ENCODE assay signal across 8 cellular contexts in the genomic region with DNA sequence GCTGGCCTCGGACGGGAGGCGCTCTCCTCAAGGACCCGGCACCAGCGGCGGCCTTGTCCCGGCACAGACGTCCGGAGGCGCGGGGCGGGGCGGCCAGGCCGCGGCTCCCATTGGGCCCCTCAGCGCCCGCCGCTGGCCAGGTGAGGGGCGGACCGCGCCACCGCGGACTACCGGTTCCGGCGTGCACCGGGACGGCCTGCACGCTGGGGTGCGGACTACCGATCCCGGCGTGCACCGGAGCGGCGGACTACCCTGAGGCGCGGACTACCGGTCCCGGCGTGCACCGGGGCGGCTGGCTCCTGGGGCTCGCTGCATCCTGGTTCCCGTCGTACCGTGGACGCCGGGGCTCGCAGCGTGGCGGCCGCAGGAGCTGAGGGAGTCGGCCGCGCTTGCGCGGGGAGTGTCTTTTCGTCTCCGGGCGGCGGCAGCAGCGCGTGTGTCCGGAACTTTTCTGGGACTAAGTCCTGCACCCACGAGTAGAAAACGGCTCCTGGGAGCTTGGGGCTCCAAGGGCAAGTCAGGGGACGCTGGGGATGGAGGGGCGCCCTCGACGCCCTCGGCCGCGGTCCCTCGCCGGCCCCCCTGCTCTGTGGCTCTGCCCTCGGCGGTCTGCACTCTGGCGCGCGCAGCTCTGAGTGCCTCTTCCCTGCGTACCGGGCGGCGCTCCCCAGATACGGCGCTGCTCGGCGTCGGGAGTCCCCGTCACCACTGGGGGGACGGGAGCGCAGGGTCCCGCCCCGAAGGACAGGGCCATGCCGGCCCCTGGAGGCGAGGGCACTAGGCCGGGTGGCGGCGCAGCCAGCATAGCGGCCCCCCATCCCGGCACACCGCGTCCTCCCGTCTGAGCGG. TPM values are rescaled to one million over a fixed set of nuclear protein-coding genes. Genes with fewer than 3 reads are reported as not detected.
DNase-seq lines count a peak whose midpoint lies in the region; ATAC-seq and TF ChIP-seq lines count a peak whose summit lies in the region.

LETM1 (minus strand) TSS at position 86 of the 849 bp plus-strand sequence. CDS start 206 bp downstream, outside the sequence.

- no peaks in the 10 kb centered on the region for H3K36me3 ChIP-seq in GM23248 (ENCODE audit: low read depth)
- H3K36me3 ChIP-seq in fibroblast of lung (ENCODE audit: control insufficient read depth, insufficient read depth, low read length), result peaks cover 5% of the 10 kb centered on the region

- intact Hi-C loops in natural killer cell (cut with micrococcal nuclease), result loop anchor here (1.0 to 5.0 kb wide), 3 partner anchors 15 to 134 kb away; partner anchors contain the start of genes NSD2, TACC3 and TMEM129

- H3F3A ChIP-seq in GM23248 (ENCODE audit: insufficient read depth), result no peaks in the 10 kb centered on the region

- no peaks in the 10 kb centered on the region for H3K27me3 ChIP-seq in GM23248 (replicated peaks; ENCODE audit: insufficient read depth)
- no peaks in the 10 kb centered on the region for H3K27me3 ChIP-seq in fibroblast of lung (ENCODE audit: control insufficient read depth, insufficient read depth, low read length)

- H3K9me3 ChIP-seq in GM23248 (ENCODE audit: low read depth) (no peaks in the 10 kb centered on the region), fibroblast of lung (ENCODE audit: control insufficient read depth, insufficient read depth, low read depth, low read length) (no peaks in the 10 kb centered on the region)

- H3K27me3 Mint-ChIP-seq in natural killer cell (ENCODE audit: low read depth in 2 of 2), result no peaks in the 10 kb centered on the region

- in situ Hi-C loops in GM23248 (cut with MboI), result no loop called here

- peak within 1 kb of the TSS; percentile 74 to 77 for H3K27ac Mint-ChIP-seq in natural killer cell

- DNase-seq in Daoy (ENCODE audit: low read depth) (peak; percentile 98), GM23248 (peak; percentile 96), Kasumi-1 (lab: John Stamatoyannopoulos, UW) (peak; percentile 90 to 92), RPMI7951 (ENCODE audit: low read depth) (peak; percentile 89), fibroblast of lung (ENCODE audit: low read depth in 2 of 2) (peak; percentile 94 to 95), natural killer cell (peak; percentile 84)
- peak; percentile 82 to 90 for DNase-seq in activated T-helper 1 cell treated with anti-CD3 and anti-CD28 coated beads, Interleukin-2, amount 50 U/mL, for 16 hours (ENCODE audit: low read depth in 1 of 2, low spot score in 1 of 2)
- DNase-seq in stimulated activated naive CD4-positive, alpha-beta T cell treated with Interleukin-2 at 50 U/mL for 16 hours (lab: John Stamatoyannopoulos, UW), result peak; percentile 90

- H3K9ac ChIP-seq in GM23248 (peak within 1 kb of the TSS; percentile 86), fibroblast of lung (ENCODE audit: insufficient read depth, low read length) (peak within 1 kb of the TSS; percentile 85)

- no peaks in the 10 kb centered on the region for H3K9me3 Mint-ChIP-seq in natural killer cell

- H3K9me2 ChIP-seq in GM23248 (ENCODE audit: insufficient read depth), result no peaks in the 10 kb centered on the region

- H3K4me2 ChIP-seq in GM23248 (ENCODE audit: unreplicated experiment) (peak within 1 kb of the TSS; percentile 72), fibroblast of lung (ENCODE audit: extremely low read depth, insufficient read depth, low read length) (peak within 1 kb of the TSS; percentile 96)

- no peaks in the 10 kb centered on the region for H3K36me3 Mint-ChIP-seq in natural killer cell

- ATAC-seq in natural killer cell, result peak; percentile 96 to 99 (median 96)

- peak within 1 kb of the TSS; percentile 38 for H3K27ac ChIP-seq in GM23248
- peak within 1 kb of the TSS; percentile 63 for H3K27ac ChIP-seq in fibroblast of lung (ENCODE audit: insufficient read depth, low read length)

- no peaks in the 10 kb centered on the region; the same call in 1 of the 2 replicates for H4K20me1 ChIP-seq in GM23248 (ENCODE audit: insufficient read depth)
- no peaks in the 10 kb centered on the region for H4K20me1 ChIP-seq in fibroblast of lung (ENCODE audit: control insufficient read depth, extremely low read depth, insufficient read depth, low read length)

- 1% methylated on average over 74 to 95 of the region's 106 CpGs for WGBS in GM23248 (ENCODE audit: low coverage in 1 of 2, low lambda C conversion rate in 2 of 2, missing lambda C conversion rate in 2 of 2), 2 experiments

- peak within 1 kb of the TSS; percentile 77 for H3K4me3 ChIP-seq in GM23248
- H3K4me3 ChIP-seq in fibroblast of lung (replicated peaks in 1 of 4; ENCODE audit: control extremely low read depth in 1 of 4, insufficient read depth in 1 of 4, low read depth in 3 of 4, low read length in 4 of 4), result peak within 1 kb of the TSS; percentile 72 to 95 (median 79)

- H3K79me2 ChIP-seq in GM23248 (ENCODE audit: insufficient read depth), result peaks cover 56% of the 10 kb centered on the region
- peaks cover 43% of the 10 kb centered on the region for H3K79me2 ChIP-seq in fibroblast of lung (ENCODE audit: control insufficient read depth, insufficient read depth, low read length)

- H3K4me1 Mint-ChIP-seq in natural killer cell, result peaks cover 26 to 40% of the 10 kb centered on the region in 2 donors

- peaks cover 6% of the 10 kb centered on the region; the same call in 1 of the 2 replicates for H3K4me1 ChIP-seq in GM23248 (ENCODE audit: insufficient read depth)
- H3K4me1 ChIP-seq in fibroblast of lung (ENCODE audit: control insufficient read depth, extremely low read depth, insufficient read depth, low read length), result peaks cover 6% of the 10 kb centered on the region

- peak within 1 kb of the TSS; percentile 83 for H3K4me3 Mint-ChIP-seq in natural killer cell

- H2AFZ ChIP-seq in GM23248 (peak within 1 kb of the TSS; percentile 76), fibroblast of lung (ENCODE audit: low read length) (peak within 1 kb of the TSS; percentile 71)

- TF ChIP-seq CTCF in fibroblast of lung (conservative IDR thresholded peaks at IDR 0.05 in 1 of 2, IDR thresholded peaks at IDR 0.05 in 1 of 2; ENCODE audit: low read depth in 1 of 2, low read length in 2 of 2) (no peak), natural killer cell (IDR thresholded peaks at IDR 0.05) (no peak)

RNA-seq across cellular contexts. Expression of gene LETM1, which starts in this region (rescaled TPM):
- 48.9 and 56.6 TPM in 2 replicates for total RNA-seq in Daoy (2014; rRNA removed; shearing (Covaris generic))
- 40.1 and 42.3 TPM in 2 replicates for total RNA-seq in GM23248 (2014; rRNA removed; shearing (Covaris generic))
- polyA plus RNA-seq in GM23248 (2016; fragmentation: Nextera tagmentation; extraction: Ambion mirVana) (19.0 and 20.8 TPM in 2 replicates), fibroblast of lung (15.8 and 23.6 TPM in 2 replicates)
- total RNA-seq in RPMI7951 (2014; rRNA removed; shearing (Covaris generic)), result 14.9 and 23.2 TPM in 2 replicates
- total RNA-seq in fibroblast of lung (70.4 TPM in 2 replicates), natural killer cell (10 to 100 TPM; 40.4 to 56.5 (median 55.7) TPM)
- 22.7 and 30.5 TPM in 2 replicates for polyA plus RNA-seq in fibroblast of lung (2012)
- 52.0 and 52.7 TPM in 2 replicates for polyA minus RNA-seq in fibroblast of lung (ENCODE audit: low replicate concordance)

Comparison
In these comparisons a context has a peak if more than half of its experiments do, and no peak if none do; other contexts are left out.
1. Peak in every context shown above with its lines: DNase-seq, ATAC-seq, H3K4me3 ChIP-seq and H3K27ac ChIP-seq.